ENCODE assay signal across 1 cellular context in genomic region chr1:161171696-161172095, GRCh38.
TF ChIP-seq lines count a peak whose summit lies in the region.

No MANE protein-coding gene starts in this region.

TF ChIP-seq in K562, 482 proteins besides CTCF, POLR2A, EP300 and RAD21:
- TF ChIP-seq CHD1 (IDR thresholded peaks at IDR 0.05; ENCODE audit: low read length) (no peak), RBFOX2 (IDR thresholded peaks at IDR 0.05; ENCODE audit: low read depth, low read length) (peak; percentile 37; the same call in 1 of the 2 replicates)
